In the genomic region with DNA sequence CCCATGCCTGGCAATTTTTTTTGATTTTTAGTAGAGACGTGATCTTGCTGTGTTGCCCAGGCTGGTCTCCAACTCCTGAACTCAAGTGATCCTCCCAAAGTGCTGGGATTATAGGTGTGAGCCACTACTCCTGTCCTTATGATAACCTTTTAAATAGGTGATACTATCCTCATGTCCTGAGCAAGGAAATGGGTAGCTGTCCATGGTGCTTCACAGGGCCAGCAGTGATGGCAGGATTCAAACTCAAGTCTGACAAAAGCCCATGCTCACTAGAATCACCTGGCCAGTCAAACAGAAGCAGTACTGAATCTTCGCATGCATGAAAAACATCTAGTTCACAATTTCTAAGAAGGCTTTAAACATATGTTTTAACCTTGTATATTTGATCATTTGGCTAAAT, we compare ENCODE assay signal across 22 cellular contexts.
DNase-seq lines count a peak whose midpoint lies in the region; ATAC-seq, FAIRE-seq and TF ChIP-seq lines count a peak whose summit lies in the region.
"Had no signal": no experiment of that assay in that cellular context is flagged by ENCODE, and none has a peak within 500 bp of the region (broad histone marks: within the 10 kb centered on the region; RNA-seq: fewer than 3 reads in every experiment).

No MANE protein-coding gene starts in this region.

- H3K4me3 ChIP-seq in GM23338 = no peak overlapping the region
- H3K4me3 ChIP-seq in bronchial epithelial cell (ENCODE audit: low read depth, low read length) = no peak overlapping the region
- no peak overlapping the region for H3K4me3 ChIP-seq in keratinocyte (ENCODE audit: control insufficient read depth in 2 of 3, extremely low read depth in 1 of 3, insufficient read depth in 2 of 3, low read depth in 1 of 3, low read length in 3 of 3)

- H3K9ac ChIP-seq in keratinocyte (ENCODE audit: control insufficient read depth, extremely low read depth, insufficient read depth, low read length) = no peak overlapping the region

- H3F3A ChIP-seq in GM23338 (replicated peaks; ENCODE audit: low read depth) = no peaks in the 10 kb centered on the region

- H3K4me3 Mint-ChIP-seq in GM23338 = no peak overlapping the region
- H3K4me3 Mint-ChIP-seq: CD8-positive, alpha-beta memory T cell had no signal

- DNase-seq in GM23338 (ENCODE audit: low spot score) (peak; percentile 34), bronchial epithelial cell (ENCODE audit: low read depth) (peak; percentile 4), keratinocyte (ENCODE audit: low read depth, low spot score) (no peak), NCI-H748 (lab: John Stamatoyannopoulos, UW; ENCODE audit: unreplicated experiment) (no peak), NCI-H187 (lab: John Stamatoyannopoulos, UW) (no peak)
- DNase-seq: ACHN; C1 segment of cervical spinal cord; CD8-positive, alpha-beta memory T cell; DMS53; H7; IMR-90; Karpas-422; NCI-H1092 treated with DMSO at 0.1 percent for 48 hours; NCI-H1694; NCI-H510A; NCI-H774; OCI-M1; SHP77 had no signal

- H3K36me3 ChIP-seq in GM23338 (ENCODE audit: insufficient read depth) (no peaks in the 10 kb centered on the region), bronchial epithelial cell (ENCODE audit: control insufficient read depth, insufficient read depth, low read length) (no peaks in the 10 kb centered on the region), keratinocyte (ENCODE audit: control insufficient read depth in 2 of 2, extremely low read depth in 1 of 2, insufficient read depth in 2 of 2, low read length in 2 of 2) (no peaks in the 10 kb centered on the region)

- H4K20me1 ChIP-seq in GM23338 (replicated peaks; ENCODE audit: insufficient read depth) = no peaks in the 10 kb centered on the region
- H4K20me1 ChIP-seq in keratinocyte (ENCODE audit: control insufficient read depth, extremely low read depth, insufficient read depth, low read length) = no peaks in the 10 kb centered on the region

- dilution Hi-C loops in keratinocyte (cut with MboI; ENCODE audit: extremely low pct_ligation_motif_present, low sequenced_read_pairs) = no loop called here

- TF ChIP-seq RAD21 in Ishikawa (IDR thresholded peaks at IDR 0.05; ENCODE audit: low read depth) = no peak

- peaks cover 18% of the 10 kb centered on the region for H3K4me1 Mint-ChIP-seq in GM23338

- H3K27me3 ChIP-seq in GM23338 (ENCODE audit: insufficient read depth) (no peaks in the 10 kb centered on the region), bronchial epithelial cell (ENCODE audit: control insufficient read depth, insufficient read depth, low read length) (no peaks in the 10 kb centered on the region), keratinocyte (ENCODE audit: control insufficient read depth, extremely low read depth, insufficient read depth, low read length) (no peaks in the 10 kb centered on the region)

- H3K4me1 ChIP-seq in GM23338 (ENCODE audit: insufficient read depth) (peaks cover 14% of the 10 kb centered on the region), keratinocyte (ENCODE audit: control insufficient read depth, extremely low read depth, insufficient read depth, low read length) (no peaks in the 10 kb centered on the region)

- H3K9me3 ChIP-seq in keratinocyte (ENCODE audit: control insufficient read depth, low read depth, low read length) = no peaks in the 10 kb centered on the region

- H3K4me2 ChIP-seq in GM23338 = no peak overlapping the region
- H3K4me2 ChIP-seq in keratinocyte (ENCODE audit: control insufficient read depth, extremely low read depth, insufficient read depth, low read depth, low read length) = no peak overlapping the region

- no peaks in the 10 kb centered on the region for H3K36me3 Mint-ChIP-seq in GM23338 (ENCODE audit: low read depth)

- TF ChIP-seq EP300 in Ishikawa (IDR thresholded peaks at IDR 0.05; ENCODE audit: borderline replicate concordance) = no peak

- H2AFZ ChIP-seq in GM23338 (no peak overlapping the region), keratinocyte (ENCODE audit: control insufficient read depth, low read length) (no peak overlapping the region)

- no peaks in the 10 kb centered on the region for H3K9me1 ChIP-seq in keratinocyte (ENCODE audit: control insufficient read depth, extremely low read depth, insufficient read depth, low read length)

- no peaks in the 10 kb centered on the region; the same call in 2 of the 3 replicates for H3K9me3 Mint-ChIP-seq in GM23338
- H3K9me3 Mint-ChIP-seq: CD8-positive, alpha-beta memory T cell had no signal

- H3K79me2 ChIP-seq in GM23338 (replicated peaks; ENCODE audit: insufficient read depth) (no peaks in the 10 kb centered on the region), keratinocyte (ENCODE audit: control insufficient read depth, insufficient read depth, low read length) (no peaks in the 10 kb centered on the region)

- 0 out of 2 replicates have a peak, but pooled peaks cover 4% of the 10 kb centered on the region for H3K9me2 ChIP-seq in GM23338 (ENCODE audit: insufficient read depth)

- H3K27ac ChIP-seq in GM23338 (ENCODE audit: low read depth) = no peak overlapping the region
- H3K27ac ChIP-seq in keratinocyte (ENCODE audit: control insufficient read depth, insufficient read depth, low read length) = no peak overlapping the region
- H3K27ac ChIP-seq: HL-60 had no signal

- no peak for FAIRE-seq in bronchial epithelial cell (lab: Jason Lieb, UNC)
- peak; percentile 46 for FAIRE-seq in keratinocyte (lab: Jason Lieb, UNC)
- FAIRE-seq: GM12892 had no signal

- TF ChIP-seq CTCF in GM23338 (conservative IDR thresholded peaks at IDR 0.05; ENCODE audit: low read depth in 2 of 2) (no peak), bronchial epithelial cell (IDR thresholded peaks at IDR 0.05; ENCODE audit: insufficient read depth, low read length, severe bottlenecking) (no peak), keratinocyte (optimal IDR thresholded peaks at IDR 0.05 in 1 of 3, IDR thresholded peaks at IDR 0.05 in 1 of 3, conservative IDR thresholded peaks at IDR 0.05 in 1 of 3; ENCODE audit: extremely low read depth in 1 of 3, insufficient read depth in 2 of 3, low read length in 3 of 3) (no peak)

- no peak overlapping the region for H3K27ac Mint-ChIP-seq in GM23338
- H3K27ac Mint-ChIP-seq: CD8-positive, alpha-beta memory T cell had no signal

- no peak for ATAC-seq in GM23338
- ATAC-seq in GM21515 (IDR thresholded peaks at IDR 0.05; ENCODE audit: unreplicated experiment) = no peak

- no peaks in the 10 kb centered on the region for H3K27me3 Mint-ChIP-seq in GM23338 (ENCODE audit: insufficient read depth, low read depth, poor library complexity)

TF ChIP-seq in GM23338, 12 proteins besides CTCF, POLR2A, EP300 and RAD21 (continues in another document):
- TF ChIP-seq EZH2 (IDR thresholded peaks at IDR 0.05; ENCODE audit: low read depth, unreplicated experiment) (no peak), EZH2phosphoT487 (IDR thresholded peaks at IDR 0.05; ENCODE audit: unreplicated experiment) (no peak), NANOG (IDR thresholded peaks at IDR 0.05; ENCODE audit: borderline replicate concordance) (no peak), ZNF114 (CRISPR knock-in tag; IDR thresholded peaks at IDR 0.05) (no peak)

TF ChIP-seq in Ishikawa, 13 proteins besides CTCF, POLR2A, EP300 and RAD21:
- no peak for TF ChIP-seq FOXM1 (IDR thresholded peaks at IDR 0.05; ENCODE audit: borderline replicate concordance, low read depth)
- TF ChIP-seq TEAD4 (IDR thresholded peaks at IDR 0.05) = no peak
- TF ChIP-seq EGR1 (IDR thresholded peaks at IDR 0.05) = no peak
- peak; percentile 89 for TF ChIP-seq REST (IDR thresholded peaks at IDR 0.05; ENCODE audit: low read depth)
- no peak for TF ChIP-seq TCF12 (IDR thresholded peaks at IDR 0.05; ENCODE audit: low read depth)

Comparison
In these comparisons a context has a peak if more than half of its experiments do, and no peak if none do; other contexts are left out.
1. DNase-seq: peak in GM23338 (single experiment) and bronchial epithelial cell (single experiment); none in keratinocyte (single experiment), NCI-H748 (single experiment) and NCI-H187 (0 of 2).